8 cellular contexts compared by ENCODE assay signal in genomic region chr22:42270512-42271190, GRCh38. TPM values are rescaled to one million over a fixed set of nuclear protein-coding genes. Genes with fewer than 3 reads are reported as not detected.
A peak's percentile ranks its signal among the peaks of the same experiment; 100 is the strongest.
DNase-seq lines count a peak whose midpoint lies in the region; ATAC-seq and TF ChIP-seq lines count a peak whose summit lies in the region.

TSS of gene TCF20 (minus strand) at chr22:42270653. CDS start at chr22:42215305, 55,348 bp downstream.

- no peaks in the 10 kb centered on the region for H3K9me3 ChIP-seq in testis

- H3K27ac Mint-ChIP-seq in activated naive CD4-positive, alpha-beta T cell treated with anti-CD3 and anti-CD28 coated beads, Interleukin-2, amount 50 U/mL, for 72 hours, result peak within 1 kb of the TSS; percentile 83 to 95
- H3K27ac Mint-ChIP-seq in glutamatergic neuron (ENCODE audit: unreplicated experiment), result no peak within 1 kb of the TSS
- H3K27ac Mint-ChIP-seq in osteocyte (ENCODE audit: unreplicated experiment), result peak within 1 kb of the TSS; percentile 80

- intact Hi-C loops in testis (cut with DNase I; ENCODE audit: low total_unique reads), result no loop called here

- DNase-seq in Daoy (ENCODE audit: low read depth) (peak; percentile 83), Kasumi-1 (lab: John Stamatoyannopoulos, UW) (peak; percentile 73 to 83), SKM-1 (lab: John Stamatoyannopoulos, UW; ENCODE audit: unreplicated experiment) (peak; percentile 41), glutamatergic neuron (peak; percentile 73), osteocyte (ENCODE audit: extremely low spot score, unreplicated experiment) (peak; percentile 89), testis (peak; percentile 85)
- DNase-seq in activated naive CD4-positive, alpha-beta T cell treated with anti-CD3 and anti-CD28 coated beads, Interleukin-2, amount 50 U/mL, for 72 hours (ENCODE audit: low spot score in 2 of 2), result peak; percentile 78 to 81

- peaks cover 11% of the 10 kb centered on the region for H3K4me1 ChIP-seq in testis

- H3K36me3 ChIP-seq in testis (ENCODE audit: low read depth, missing control alignments), result no peaks in the 10 kb centered on the region

- H3K27me3 ChIP-seq in testis, result no peaks in the 10 kb centered on the region

- H3K27ac ChIP-seq in testis, result peak within 1 kb of the TSS; percentile 87 to 92

- ATAC-seq in GM21717 (IDR thresholded peaks at IDR 0.05; ENCODE audit: unreplicated experiment), result peak; percentile 39
- ATAC-seq in activated naive CD4-positive, alpha-beta T cell treated with anti-CD3 and anti-CD28 coated beads, Interleukin-2, amount 50 U/mL, for 72 hours, result peak; percentile 84

- H3K4me1 Mint-ChIP-seq in glutamatergic neuron (ENCODE audit: low read depth, unreplicated experiment) (peaks cover 30% of the 10 kb centered on the region), osteocyte (ENCODE audit: unreplicated experiment) (peaks cover 17% of the 10 kb centered on the region)

- TF ChIP-seq CTCF in glutamatergic neuron (IDR thresholded peaks at IDR 0.05; ENCODE audit: partially characterized antibody, unreplicated experiment) (no peak), osteocyte (IDR thresholded peaks at IDR 0.05) (no peak), testis (IDR thresholded peaks at IDR 0.05) (no peak)

- no peak for TF ChIP-seq POLR2A in testis (IDR thresholded peaks at IDR 0.05)

- peaks cover 9% of the 10 kb centered on the region for H3K27me3 Mint-ChIP-seq in glutamatergic neuron (ENCODE audit: unreplicated experiment)
- no peaks in the 10 kb centered on the region for H3K27me3 Mint-ChIP-seq in osteocyte (ENCODE audit: unreplicated experiment)

- H3K4me3 Mint-ChIP-seq in glutamatergic neuron (ENCODE audit: unreplicated experiment) (peak within 1 kb of the TSS; percentile 95), osteocyte (ENCODE audit: unreplicated experiment) (peak within 1 kb of the TSS; percentile 92)

- H3K36me3 Mint-ChIP-seq in activated naive CD4-positive, alpha-beta T cell treated with anti-CD3 and anti-CD28 coated beads, Interleukin-2, amount 50 U/mL, for 72 hours, result peaks cover 12 to 14% of the 10 kb centered on the region in 2 donors
- H3K36me3 Mint-ChIP-seq in glutamatergic neuron (ENCODE audit: unreplicated experiment), result no peaks in the 10 kb centered on the region
- no peaks in the 10 kb centered on the region for H3K36me3 Mint-ChIP-seq in osteocyte (ENCODE audit: unreplicated experiment)

- H3K4me3 ChIP-seq in testis, result peak within 1 kb of the TSS; percentile 94 to 95

- H3K9me3 Mint-ChIP-seq in activated naive CD4-positive, alpha-beta T cell treated with anti-CD3 and anti-CD28 coated beads, Interleukin-2, amount 50 U/mL, for 72 hours, result no peaks in the 10 kb centered on the region
- H3K9me3 Mint-ChIP-seq in glutamatergic neuron (ENCODE audit: unreplicated experiment) (peaks cover 10% of the 10 kb centered on the region), osteocyte (ENCODE audit: unreplicated experiment) (no peaks in the 10 kb centered on the region)

- WGBS in testis, 2 donors, result 1 to 40% methylated on average over 1 to 57 of the region's 90 CpGs

RNA-seq across cellular contexts. Expression of gene TCF20, which starts in this region (rescaled TPM):
- total RNA-seq in Daoy (2014; rRNA removed; shearing (Covaris generic)), result 24.3 and 29.7 TPM in 2 replicates
- total RNA-seq in activated naive CD4-positive, alpha-beta T cell treated with anti-CD3 and anti-CD28 coated beads, Interleukin-2, amount 50 U/mL, for 72 hours, result 10 to 100 TPM; 68.9 to 75.0 TPM
- total RNA-seq in glutamatergic neuron (ENCODE audit: unreplicated experiment), result 112 TPM
- 40.5 and 41.1 TPM in 2 replicates for total RNA-seq in osteocyte
- total RNA-seq in testis, result 10 to 100 TPM; 40.5 to 44.8 TPM
- 41.6 TPM for polyA plus RNA-seq in testis (ENCODE audit: insufficient read depth, low read depth, low replicate concordance)

Comparison
In these comparisons a context has a peak if more than half of its experiments do, and no peak if none do; other contexts are left out.
1. Peak in every context shown above with its lines: DNase-seq, ATAC-seq, H3K4me3 ChIP-seq and H3K27ac ChIP-seq.